8 cellular contexts compared by ENCODE assay signal in the genomic region with DNA sequence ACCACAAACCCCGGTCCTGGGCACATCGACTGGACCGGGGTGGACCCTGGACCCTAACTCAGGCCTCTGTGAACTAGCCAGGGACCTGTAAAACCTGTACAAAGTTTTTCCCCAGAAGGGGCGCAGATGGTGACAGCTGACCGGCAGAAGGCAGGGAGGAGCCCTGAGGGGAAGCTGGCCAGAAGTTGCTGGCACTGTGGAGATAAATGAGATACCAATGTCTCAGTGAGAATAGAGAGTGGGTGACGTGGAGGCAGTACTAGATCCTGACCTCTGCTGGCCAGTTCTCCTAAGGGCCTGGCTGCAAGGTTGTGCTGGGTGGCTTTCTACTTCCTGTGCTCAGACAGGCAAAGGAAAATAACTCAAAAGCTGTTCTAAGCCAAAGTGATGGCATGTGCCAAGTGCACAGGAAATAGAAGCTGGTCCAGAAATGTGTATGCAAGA. TPM values are rescaled to one million over a fixed set of nuclear protein-coding genes. Genes with fewer than 3 reads are reported as not detected.
DNase-seq lines count a peak whose midpoint lies in the region; ATAC-seq and TF ChIP-seq lines count a peak whose summit lies in the region.

No MANE protein-coding gene starts in this region.

- TF ChIP-seq CTCF in brain microvascular endothelial cell (IDR thresholded peaks at IDR 0.05; ENCODE audit: low read depth, low read length, missing control alignments) (peak; percentile 57), mesothelial cell of epicardium (IDR thresholded peaks at IDR 0.05; ENCODE audit: unreplicated experiment) (no peak)

- no peaks in the 10 kb centered on the region for H3K36me3 ChIP-seq in brain microvascular endothelial cell (replicated peaks)

- no peaks in the 10 kb centered on the region for H3K27me3 ChIP-seq in brain microvascular endothelial cell (replicated peaks)

- no peak overlapping the region for H3K4me3 ChIP-seq in brain microvascular endothelial cell (ENCODE audit: low read depth, low read length)

- peak overlapping the region; percentile 8 for H3K27ac Mint-ChIP-seq in mesothelial cell of epicardium

- H3K27me3 Mint-ChIP-seq in mesothelial cell of epicardium (ENCODE audit: low read depth): peaks cover 8% of the 10 kb centered on the region

- peaks cover 47% of the 10 kb centered on the region for H3K4me1 Mint-ChIP-seq in mesothelial cell of epicardium

- H3K36me3 Mint-ChIP-seq in mesothelial cell of epicardium: no peaks in the 10 kb centered on the region

- peak; percentile 77 for ATAC-seq in GM21576 (IDR thresholded peaks at IDR 0.05; ENCODE audit: unreplicated experiment)

- in situ Hi-C loops in brain microvascular endothelial cell (cut with HindIII; ENCODE audit: low pct_ligation_motif_present, low sequenced_read_pairs): no loop called here

- no peak overlapping the region for H3K27ac ChIP-seq in brain microvascular endothelial cell

- DNase-seq in DMS 273 treated with DMSO at 0.1 percent for 48 hours (lab: John Stamatoyannopoulos, UW): peak; percentile 80
- peak; percentile 37 for DNase-seq in NCI-H82 treated with DMSO at 0.1 percent for 48 hours (lab: John Stamatoyannopoulos, UW; ENCODE audit: unreplicated experiment)
- no peak for DNase-seq in brain microvascular endothelial cell
- DNase-seq in mesothelial cell of epicardium (ENCODE audit: low spot score in 2 of 2, unreplicated experiment in 2 of 2): no peak
- DNase-seq in activated CD4-positive, CD25-positive, alpha-beta regulatory T cell treated with anti-CD3 and anti-CD28 coated beads, Interleukin-2, amount 50 U/mL, for 72 hours: no peak
- DNase-seq in 8988T: no peak
- no peak for DNase-seq in T1000 (lab: John Stamatoyannopoulos, UW)

- H3K9me3 Mint-ChIP-seq in mesothelial cell of epicardium: no peaks in the 10 kb centered on the region

- no peak overlapping the region for H3K4me3 Mint-ChIP-seq in mesothelial cell of epicardium

RNA-seq across cellular contexts. Expression of gene TSPAN14, which starts 10.6 kb away (rescaled TPM):
- total RNA-seq in mesothelial cell of epicardium: 106 to 113 TPM (median 109 TPM) in 3 replicates

RNA-seq across cellular contexts. Expression of gene PRXL2A, which starts 35.2 kb away (rescaled TPM):
- total RNA-seq in mesothelial cell of epicardium: 93.9 to 101 TPM (median 97.0 TPM) in 3 replicates

Comparison
In these comparisons a context has a peak if more than half of its experiments do, and no peak if none do; other contexts are left out.
1. DNase-seq: peak in DMS 273 treated with DMSO at 0.1 percent for 48 hours (single experiment) and NCI-H82 treated with DMSO at 0.1 percent for 48 hours (single experiment); none in brain microvascular endothelial cell (single experiment), mesothelial cell of epicardium (0 of 2), activated CD4-positive, CD25-positive, alpha-beta regulatory T cell treated with anti-CD3 and anti-CD28 coated beads, Interleukin-2, amount 50 U/mL, for 72 hours (single experiment), 8988T (single experiment) and T1000 (single experiment).